In genomic region chr7:66050337-66050957, GRCh38 we compare ENCODE assay signal across 18 cellular contexts. TPM values are rescaled to one million over a fixed set of nuclear protein-coding genes. Genes with fewer than 3 reads are reported as not detected.
DNase-seq lines count a peak whose midpoint lies in the region; ATAC-seq and TF ChIP-seq lines count a peak whose summit lies in the region.
"Had no signal": no experiment of that assay in that cellular context is flagged by ENCODE, and none has a peak within 500 bp of the region (broad histone marks: within the 10 kb centered on the region; RNA-seq: fewer than 3 reads in every experiment).

No MANE protein-coding gene starts in this region.

- H3K9ac ChIP-seq in IMR-90 (ENCODE audit: low read depth, low read length): peak overlapping the region; percentile 29; the same call in 1 of the 2 replicates

- H3K27me3 ChIP-seq in IMR-90 (ENCODE audit: control insufficient read depth, insufficient read depth, low read length) (no peaks in the 10 kb centered on the region), body of pancreas (no peaks in the 10 kb centered on the region), upper lobe of right lung (no peaks in the 10 kb centered on the region), MG63 (no peaks in the 10 kb centered on the region)

- H3K9me3 Mint-ChIP-seq in mesothelial cell of epicardium: no peaks in the 10 kb centered on the region
- no peaks in the 10 kb centered on the region for H3K9me3 Mint-ChIP-seq in stimulated activated naive CD8-positive, alpha-beta T cell treated with anti-CD3 and anti-CD28 coated beads, Interleukin-15, amount 100 ng/mL, for 72 hours
- H3K9me3 Mint-ChIP-seq: activated CD4-positive, alpha-beta T cell treated with anti-CD3 and anti-CD28 coated beads, Interleukin-2, amount 10 ng/mL, durations not matched to agents 24 days and 14 days had no signal

- H2AK9ac ChIP-seq in IMR-90 (replicated peaks; ENCODE audit: low read depth, low read length, poor library complexity): peak overlapping the region; percentile 81

- H3K4me3 Mint-ChIP-seq in mesothelial cell of epicardium: no peak overlapping the region
- H3K4me3 Mint-ChIP-seq in stimulated activated naive CD8-positive, alpha-beta T cell treated with anti-CD3 and anti-CD28 coated beads, Interleukin-15, amount 100 ng/mL, for 72 hours: no peak overlapping the region
- H3K4me3 Mint-ChIP-seq: activated CD4-positive, alpha-beta T cell treated with anti-CD3 and anti-CD28 coated beads, Interleukin-2, amount 10 ng/mL, durations not matched to agents 24 days and 14 days had no signal

- no peaks in the 10 kb centered on the region for H4K20me1 ChIP-seq in IMR-90 (ENCODE audit: insufficient read depth, low read length)

- peak overlapping the region; percentile 80 for H2AFZ ChIP-seq in IMR-90 (replicated peaks; ENCODE audit: low read length, poor library complexity)

- peak overlapping the region; percentile 87 for H3K18ac ChIP-seq in IMR-90 (ENCODE audit: low read depth, low read length)

- peak overlapping the region; percentile 93 for H2BK20ac ChIP-seq in IMR-90 (ENCODE audit: low read depth, low read length)

- 80% methylated on average over 2 of the region's 7 CpGs; no CpG with 5 or more reads in 1 of the 2 experiments for WGBS in IMR-90 (ENCODE audit: extremely low coverage in 2 of 2, insufficient read length in 1 of 2), 2 experiments
- WGBS in body of pancreas, 2 donors: 74 to 84% methylated on average over 7 of the region's 7 CpGs

- no peaks in the 10 kb centered on the region for H3K27me3 Mint-ChIP-seq in mesothelial cell of epicardium (ENCODE audit: low read depth)
- H3K27me3 Mint-ChIP-seq in stimulated activated naive CD8-positive, alpha-beta T cell treated with anti-CD3 and anti-CD28 coated beads, Interleukin-15, amount 100 ng/mL, for 72 hours: no peaks in the 10 kb centered on the region

- H3K4ac ChIP-seq in IMR-90 (ENCODE audit: low read depth, low read length): peak overlapping the region; percentile 94

- H3K9me3 ChIP-seq in IMR-90 (ENCODE audit: control insufficient read depth, insufficient read depth, low read length) (no peaks in the 10 kb centered on the region; the same call in 1 of the 2 replicates), body of pancreas (no peaks in the 10 kb centered on the region), upper lobe of right lung (no peaks in the 10 kb centered on the region), MG63 (no peaks in the 10 kb centered on the region)
- H3K9me3 ChIP-seq: mucosa of descending colon had no signal

- intact Hi-C loops in IMR-90 (cut with micrococcal nuclease): no loop called here
- intact Hi-C loops in body of pancreas (cut with DNase I): no loop called here
- intact Hi-C loops in upper lobe of right lung (cut with DNase I): no loop called here

- H3K23ac ChIP-seq in IMR-90 (ENCODE audit: low read depth, low read length): peak overlapping the region; percentile 77

- H4K5ac ChIP-seq in IMR-90 (ENCODE audit: low read depth, low read length): peak overlapping the region; percentile 81

- H2AK5ac ChIP-seq in IMR-90 (ENCODE audit: low read depth, low read length): peak overlapping the region; percentile 82

- peak overlapping the region; percentile 91 for H3K14ac ChIP-seq in IMR-90 (replicated peaks; ENCODE audit: low read depth, low read length)

- H2BK120ac ChIP-seq in IMR-90 (ENCODE audit: low read depth, low read length): peak overlapping the region; percentile 98

- peak overlapping the region; percentile 63; the same call in 2 of the 3 replicates for H2BK15ac ChIP-seq in IMR-90 (ENCODE audit: low read depth, low read length)

- CTCF ChIA-PET in IMR-90 (lab: Yijun Ruan, JAX): interaction anchor here (1.3 kb wide), 1 partner anchor 61 kb away, joined by 3 read pairs; no protein-coding TSS in a partner anchor

- peaks cover 5% of the 10 kb centered on the region for H3K4me1 Mint-ChIP-seq in mesothelial cell of epicardium
- H3K4me1 Mint-ChIP-seq in stimulated activated naive CD8-positive, alpha-beta T cell treated with anti-CD3 and anti-CD28 coated beads, Interleukin-15, amount 100 ng/mL, for 72 hours: no peaks in the 10 kb centered on the region

- ATAC-seq in IMR-90 (ENCODE audit: low read depth): no peak
- no peak for ATAC-seq in body of pancreas
- no peak for ATAC-seq in upper lobe of right lung
- ATAC-seq in stimulated activated naive CD8-positive, alpha-beta T cell treated with anti-CD3 and anti-CD28 coated beads, Interleukin-15, amount 100 ng/mL, for 72 hours: no peak
- ATAC-seq: Panc1 had no signal

- H2BK5ac ChIP-seq in IMR-90 (ENCODE audit: low read depth, low read length, poor library complexity, severe bottlenecking): peak overlapping the region; percentile 93

- H3K4me2 ChIP-seq in IMR-90 (ENCODE audit: low read depth, low read length): peak overlapping the region; percentile 33

- no peaks in the 10 kb centered on the region for H3K79me1 ChIP-seq in IMR-90 (ENCODE audit: low read depth in 1 of 2, low read length in 2 of 2)

- peak overlapping the region; percentile 94 for H4K91ac ChIP-seq in IMR-90 (ENCODE audit: insufficient read depth, low read depth, low read length)

- BruUV-seq in IMR-90 (replicated peaks; lab: Mats Ljungman, UMichigan): no TSS peak

- H3K27ac ChIP-seq in IMR-90 (ENCODE audit: insufficient read depth, low read length) (peak overlapping the region; percentile 85), body of pancreas (peak overlapping the region in 3 of 4 donors; percentile 2 to 66 (median 25)), upper lobe of right lung (peak overlapping the region; percentile 68)
- H3K27ac ChIP-seq: C4-2B had no signal

- no peak for TF ChIP-seq RAD21 in IMR-90 (IDR thresholded peaks at IDR 0.05; ENCODE audit: low read length)

- POLR2A ChIA-PET in IMR-90 (lab: Charles Lee; ENCODE audit: unreplicated experiment): no interaction called here

- H3K27ac Mint-ChIP-seq in mesothelial cell of epicardium: peak overlapping the region; percentile 34
- H3K27ac Mint-ChIP-seq in stimulated activated naive CD8-positive, alpha-beta T cell treated with anti-CD3 and anti-CD28 coated beads, Interleukin-15, amount 100 ng/mL, for 72 hours: no peak overlapping the region
- H3K27ac Mint-ChIP-seq: activated CD4-positive, alpha-beta T cell treated with anti-CD3 and anti-CD28 coated beads, Interleukin-2, amount 10 ng/mL, durations not matched to agents 24 days and 14 days had no signal

- peak overlapping the region; percentile 19 to 85; a peak in 3 of 4 replicates for H4K8ac ChIP-seq in IMR-90 (ENCODE audit: low read depth in 2 of 2, low read length in 2 of 2)

- peaks cover 15% of the 10 kb centered on the region for H3K9me1 ChIP-seq in IMR-90 (ENCODE audit: insufficient read depth, low read length)

- no peaks in the 10 kb centered on the region for H3K36me3 Mint-ChIP-seq in mesothelial cell of epicardium

- in situ Hi-C loops in IMR-90 (cut with MboI; ENCODE audit: low sequenced_read_pairs): no loop called here

- H3K4me1 ChIP-seq in IMR-90 (ENCODE audit: control insufficient read depth, insufficient read depth, low read length): peaks cover 18% of the 10 kb centered on the region
- H3K4me1 ChIP-seq in body of pancreas: peaks cover 10% of the 10 kb centered on the region
- H3K4me1 ChIP-seq in upper lobe of right lung: peaks cover 6% of the 10 kb centered on the region

- H3K4me3 ChIP-seq in IMR-90 (ENCODE audit: insufficient read depth, low read depth, low read length) (no peak overlapping the region), body of pancreas (no peak overlapping the region), upper lobe of right lung (no peak overlapping the region), MG63 (no peak overlapping the region)
- H3K4me3 ChIP-seq: mucosa of descending colon had no signal

- no peak for TF ChIP-seq POLR2A in IMR-90 (IDR thresholded peaks at IDR 0.05; ENCODE audit: low read depth, low read length)
- TF ChIP-seq POLR2A in body of pancreas (IDR thresholded peaks at IDR 0.05): no peak

- H3K36me3 ChIP-seq in IMR-90 (ENCODE audit: control insufficient read depth, insufficient read depth, low read length) (no peaks in the 10 kb centered on the region), body of pancreas (replicated peaks in 1 of 2; ENCODE audit: insufficient read depth in 1 of 2, low read depth in 2 of 2) (no peaks in the 10 kb centered on the region), upper lobe of right lung (no peaks in the 10 kb centered on the region), MG63 (no peaks in the 10 kb centered on the region)

- no peak for TF ChIP-seq CTCF in IMR-90 (conservative IDR thresholded peaks at IDR 0.05; ENCODE audit: low read depth, low read length)
- no peak for TF ChIP-seq CTCF in body of pancreas (IDR thresholded peaks at IDR 0.05)
- no peak for TF ChIP-seq CTCF in mesothelial cell of epicardium (IDR thresholded peaks at IDR 0.05; ENCODE audit: unreplicated experiment)
- no peak for TF ChIP-seq CTCF in upper lobe of right lung (IDR thresholded peaks at IDR 0.05)

- dilution Hi-C loops in IMR-90 (cut with HindIII; ENCODE audit: low sequenced_read_pairs, unreplicated experiment): no loop called here

- no peak for DNase-seq in IMR-90
- DNase-seq in body of pancreas: no peak
- no peak for DNase-seq in mesothelial cell of epicardium (ENCODE audit: low spot score in 2 of 2, unreplicated experiment in 2 of 2)
- DNase-seq in upper lobe of right lung: no peak
- DNase-seq in stimulated activated naive CD8-positive, alpha-beta T cell treated with anti-CD3 and anti-CD28 coated beads, Interleukin-15, amount 100 ng/mL, for 72 hours: no peak
- no peak for DNase-seq in MG63
- no peak for DNase-seq in DMS114 treated with DMSO at 0.1 percent for 48 hours (lab: John Stamatoyannopoulos, UW; ENCODE audit: unreplicated experiment)
- DNase-seq: activated CD4-positive, alpha-beta T cell treated with anti-CD3 and anti-CD28 coated beads, Interleukin-2, amount 10 ng/mL, durations not matched to agents 24 days and 14 days; activated CD8-positive, alpha-beta memory T cell treated with anti-CD3 and anti-CD28 coated beads, Interleukin-2, amount 50 U/mL, for 4 hours; activated effector memory CD4-positive, alpha-beta T cell treated with anti-CD3 and anti-CD28 coated beads, Interleukin-2, amount 50 U/mL, for 16 hours; mucosa of descending colon; NCI-H146; NCI-H774; right cardiac atrium; stimulated activated CD4-positive, alpha-beta T cell treated with anti-CD3 and anti-CD28 coated beads, Interleukin-2, amount 100 ng/mL, for 24 hours; SW 1271 had no signal

- H3K56ac ChIP-seq in IMR-90 (ENCODE audit: extremely low read depth, insufficient read depth, low read length): peak overlapping the region; percentile 72

TF ChIP-seq in IMR-90, 13 proteins besides CTCF, POLR2A, EP300 and RAD21 (continues in another document):
- TF ChIP-seq CEBPB (IDR thresholded peaks at IDR 0.05; ENCODE audit: low read depth, low read length): no peak
- TF ChIP-seq RCOR1 (IDR thresholded peaks at IDR 0.05; ENCODE audit: insufficient replicate concordance, low read length): no peak
- TF ChIP-seq MAFK (IDR thresholded peaks at IDR 0.05; ENCODE audit: low read depth, low read length): no peak

RNA-seq across cellular contexts. Expression of gene ASL, which starts 25.2 kb away (rescaled TPM):
- total RNA-seq in IMR-90 (2012; rRNA removed) (42.8 and 50.0 TPM in 2 replicates), body of pancreas (100 to 1,000 TPM in 1 of 2 donors, 10 to 100 TPM in 1; 35.9 to 135 TPM), mesothelial cell of epicardium (11.3 to 12.4 TPM (median 11.3 TPM) in 3 replicates), upper lobe of right lung (54.0 TPM)
- 49.0 and 49.7 TPM in 2 replicates for polyA plus RNA-seq in IMR-90 (2012; rRNA removed)
- 41.3 and 45.5 TPM in 2 replicates for polyA plus RNA-seq in IMR-90 (2012; cell fraction: cytosol; rRNA removed)
- 95.3 and 201 TPM in 2 replicates for polyA plus RNA-seq in IMR-90 (2012; cell fraction: nucleus; rRNA removed; ENCODE audit: low replicate concordance)
- total RNA-seq in MG63 (2014; rRNA removed; shearing (Covaris generic); ENCODE audit: low replicate concordance): 18.4 and 31.4 TPM in 2 replicates

Comparison
In these comparisons a context has a peak if more than half of its experiments do, and no peak if none do; other contexts are left out.
1. H3K27ac ChIP-seq: peak in every context shown above with its lines; median percentile 85 in IMR-90; 68 in upper lobe of right lung; 25 in body of pancreas.